ENCODE assay signal across 20 cellular contexts in the genomic region with DNA sequence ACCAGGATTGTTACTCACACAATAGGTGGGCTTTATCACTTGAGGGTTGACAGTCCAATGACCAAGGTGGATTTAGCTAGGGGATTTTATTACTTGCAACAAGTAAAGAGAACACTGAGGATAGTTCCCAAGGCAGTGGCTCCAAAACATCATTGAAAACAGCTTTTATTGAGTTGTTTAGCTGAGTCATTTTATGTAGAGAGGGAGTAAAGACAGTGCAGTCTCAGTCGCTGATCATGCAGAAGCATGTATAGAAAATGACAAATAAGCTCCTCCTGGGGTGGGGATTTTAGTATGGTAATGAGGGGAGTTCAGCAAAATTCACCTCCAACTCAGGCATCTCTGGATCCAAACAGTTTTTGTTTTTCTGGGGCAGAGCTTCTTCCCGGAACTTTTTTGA.
"Had no signal": no experiment of that assay in that cellular context is flagged by ENCODE, and none has a peak within 500 bp of the region (broad histone marks: within the 10 kb centered on the region; RNA-seq: fewer than 3 reads in every experiment).

No MANE protein-coding gene starts in this region.

- H3K36me3 Mint-ChIP-seq: activated CD8-positive, alpha-beta memory T cell treated with anti-CD3 and anti-CD28 coated beads, Interleukin-2, amount 10 ng/mL, durations not matched to agents 7 days and 5 days; activated naive CD8-positive, alpha-beta T cell treated with anti-CD3 and anti-CD28 coated beads, Interleukin-2, amount 10 ng/mL, durations not matched to agents 7 days and 5 days; natural killer cell; stimulated activated memory B cell treated with anti-CD40 and anti-IgM and Interleukin-4, amounts not matched to agents 10 μg/mL and 1 μg/mL and 100 μg/mL, for 72 hours had no signal

- H3K36me3 ChIP-seq: cardiac muscle cell, lower lobe of right lung, upper lobe of left lung had no signal

- H3K4me1 Mint-ChIP-seq: activated B cell treated with CpG ODN at 0.5 μM for 24 hours; activated CD4-positive, alpha-beta memory T cell treated with anti-CD3 and anti-CD28 coated beads, Interleukin-2, amount 10 ng/mL, durations not matched to agents 7 days and 5 days; activated CD8-positive, alpha-beta memory T cell treated with anti-CD3 and anti-CD28 coated beads, Interleukin-2, amount 10 ng/mL, durations not matched to agents 7 days and 5 days; activated naive CD8-positive, alpha-beta T cell treated with anti-CD3 and anti-CD28 coated beads, Interleukin-2, amount 10 ng/mL, durations not matched to agents 7 days and 5 days; stimulated activated memory B cell treated with anti-CD40 and anti-IgM and Interleukin-4, amounts not matched to agents 10 μg/mL and 1 μg/mL and 100 μg/mL, for 72 hours had no signal

- H3K4me3 Mint-ChIP-seq: activated B cell treated with CpG ODN at 0.5 μM for 24 hours; activated CD4-positive, alpha-beta memory T cell treated with anti-CD3 and anti-CD28 coated beads, Interleukin-2, amount 10 ng/mL, durations not matched to agents 7 days and 5 days; activated CD8-positive, alpha-beta memory T cell treated with anti-CD3 and anti-CD28 coated beads, Interleukin-2, amount 10 ng/mL, durations not matched to agents 7 days and 5 days; activated naive CD8-positive, alpha-beta T cell treated with anti-CD3 and anti-CD28 coated beads, Interleukin-2, amount 10 ng/mL, durations not matched to agents 7 days and 5 days; effector memory CD8-positive, alpha-beta T cell; natural killer cell; stimulated activated memory B cell treated with anti-CD40 and anti-IgM and Interleukin-4, amounts not matched to agents 10 μg/mL and 1 μg/mL and 100 μg/mL, for 72 hours had no signal

- DNase-seq: activated B cell treated with CpG ODN at 0.5 μM for 24 hours; activated CD4-positive, alpha-beta memory T cell treated with anti-CD3 and anti-CD28 coated beads, Interleukin-2, amount 10 ng/mL, durations not matched to agents 7 days and 5 days; activated CD4-positive, alpha-beta T cell treated with anti-CD3 and anti-CD28 coated beads for 48 hours; activated CD8-positive, alpha-beta memory T cell treated with anti-CD3 and anti-CD28 coated beads, Interleukin-2, amount 10 ng/mL, durations not matched to agents 7 days and 5 days; activated naive CD4-positive, alpha-beta T cell treated with Interleukin-2 at 50 U/mL for 16 hours; activated naive CD8-positive, alpha-beta T cell treated with anti-CD3 and anti-CD28 coated beads, Interleukin-2, amount 10 ng/mL, durations not matched to agents 7 days and 5 days; amygdala; dermis blood vessel endothelial cell; effector memory CD8-positive, alpha-beta T cell; lower lobe of right lung; natural killer cell; stimulated activated CD4-positive, alpha-beta T cell treated with anti-CD3 and anti-CD28 coated beads, Interleukin-4, amount 100 ng/mL, for 4 hours; testis; upper lobe of left lung had no signal

- H3K9me3 Mint-ChIP-seq: activated B cell treated with CpG ODN at 0.5 μM for 24 hours; activated CD4-positive, alpha-beta memory T cell treated with anti-CD3 and anti-CD28 coated beads, Interleukin-2, amount 10 ng/mL, durations not matched to agents 7 days and 5 days; activated naive CD8-positive, alpha-beta T cell treated with anti-CD3 and anti-CD28 coated beads, Interleukin-2, amount 10 ng/mL, durations not matched to agents 7 days and 5 days; activated T-helper 2 cell treated with anti-CD3 and anti-CD28 coated beads, Interferon-gamma antibody, Interleukin-2, Interleukin-4, amounts not matched to agents 10 μg/mL and 5 μg/mL and 100 μg/mL, durations not matched to agents 14 hours and 24 hours and 36 hours; natural killer cell; stimulated activated memory B cell treated with anti-CD40 and anti-IgM and Interleukin-4, amounts not matched to agents 10 μg/mL and 1 μg/mL and 100 μg/mL, for 72 hours had no signal

- H3K27me3 Mint-ChIP-seq: activated B cell treated with CpG ODN at 0.5 μM for 24 hours; activated CD4-positive, alpha-beta memory T cell treated with anti-CD3 and anti-CD28 coated beads, Interleukin-2, amount 10 ng/mL, durations not matched to agents 7 days and 5 days; activated CD8-positive, alpha-beta memory T cell treated with anti-CD3 and anti-CD28 coated beads, Interleukin-2, amount 10 ng/mL, durations not matched to agents 7 days and 5 days; effector memory CD8-positive, alpha-beta T cell; stimulated activated memory B cell treated with anti-CD40 and anti-IgM and Interleukin-4, amounts not matched to agents 10 μg/mL and 1 μg/mL and 100 μg/mL, for 72 hours had no signal

- H3K27me3 ChIP-seq: cardiac muscle cell, testis, upper lobe of left lung had no signal

- H3K27ac Mint-ChIP-seq: activated B cell treated with CpG ODN at 0.5 μM for 24 hours; activated CD4-positive, alpha-beta memory T cell treated with anti-CD3 and anti-CD28 coated beads, Interleukin-2, amount 10 ng/mL, durations not matched to agents 7 days and 5 days; activated CD8-positive, alpha-beta memory T cell treated with anti-CD3 and anti-CD28 coated beads, Interleukin-2, amount 10 ng/mL, durations not matched to agents 7 days and 5 days; activated naive CD8-positive, alpha-beta T cell treated with anti-CD3 and anti-CD28 coated beads, Interleukin-2, amount 10 ng/mL, durations not matched to agents 7 days and 5 days; activated T-helper 2 cell treated with anti-CD3 and anti-CD28 coated beads, Interferon-gamma antibody, Interleukin-2, Interleukin-4, amounts not matched to agents 10 μg/mL and 5 μg/mL and 100 μg/mL, durations not matched to agents 14 hours and 24 hours and 36 hours; effector memory CD8-positive, alpha-beta T cell; natural killer cell; stimulated activated memory B cell treated with anti-CD40 and anti-IgM and Interleukin-4, amounts not matched to agents 10 μg/mL and 1 μg/mL and 100 μg/mL, for 72 hours had no signal

- FAIRE-seq: frontal cortex, keratinocyte had no signal

- H3K4me1 ChIP-seq: lower lobe of right lung, testis, upper lobe of left lung had no signal

- H3K9me3 ChIP-seq: lower lobe of right lung, testis, upper lobe of left lung had no signal

- ATAC-seq: activated CD8-positive, alpha-beta memory T cell treated with anti-CD3 and anti-CD28 coated beads, Interleukin-2, amount 10 ng/mL, durations not matched to agents 7 days and 5 days; effector memory CD8-positive, alpha-beta T cell; lower lobe of right lung; natural killer cell; sciatic nerve; stimulated activated memory B cell treated with anti-CD40 and anti-IgM and Interleukin-4, amounts not matched to agents 10 μg/mL and 1 μg/mL and 100 μg/mL, for 72 hours had no signal

- H3K27ac ChIP-seq: cardiac muscle cell, lower lobe of right lung, testis, upper lobe of left lung had no signal

- H3K4me3 ChIP-seq: cardiac muscle cell, lower lobe of right lung, testis, upper lobe of left lung had no signal
